23 cellular contexts compared by ENCODE assay signal in the genomic region with DNA sequence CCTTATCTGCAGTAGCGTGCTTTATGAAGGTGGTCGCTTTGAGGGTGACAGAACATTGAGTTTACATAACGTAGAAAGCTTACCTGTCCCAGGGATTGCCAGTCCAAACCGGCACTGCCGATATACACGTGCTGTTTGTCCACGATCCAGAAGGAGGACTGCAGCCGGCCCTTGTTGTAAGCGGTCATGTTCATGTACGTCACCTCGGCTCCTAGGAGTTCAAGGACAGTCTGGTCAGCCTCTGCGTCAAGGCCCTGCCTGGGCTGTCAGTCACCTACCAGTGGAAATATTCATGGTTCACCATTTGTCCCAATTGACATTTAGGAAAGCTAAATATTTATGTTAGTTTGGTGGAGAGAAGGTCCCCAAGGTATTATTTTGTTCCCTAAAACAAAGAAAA.
"Had no signal": no experiment of that assay in that cellular context is flagged by ENCODE, and none has a peak within 500 bp of the region (broad histone marks: within the 10 kb centered on the region; RNA-seq: fewer than 3 reads in every experiment).

No MANE protein-coding gene starts in this region.

- H3K9me3 ChIP-seq: colonic mucosa, lower lobe of right lung had no signal

- DNase-seq: colonic mucosa; cortex of kidney; effector CD8-positive, alpha-beta T cell; effector memory CD8-positive, alpha-beta T cell; endodermal cell; erythroblast; foreskin keratinocyte; heart left ventricle; hippocampal formation; left cardiac atrium; left lung; left ventricle myocardium superior; lower lobe of right lung; mesendoderm; midbrain; naive thymus-derived CD4-positive, alpha-beta T cell had no signal

- H3K4me1 Mint-ChIP-seq: naive thymus-derived CD4-positive, alpha-beta T cell had no signal

- H3K27me3 Mint-ChIP-seq: dendritic cell treated with granulocyte-macrophage colony-stimulating factor and Interleukin-4, amounts not matched to agents 40 ng/mL and 50 ng/mL, for 4 days; effector memory CD8-positive, alpha-beta T cell had no signal

- H3K36me3 Mint-ChIP-seq: naive thymus-derived CD4-positive, alpha-beta T cell had no signal

- H3K4me3 Mint-ChIP-seq: dendritic cell treated with granulocyte-macrophage colony-stimulating factor and Interleukin-4, amounts not matched to agents 40 ng/mL and 50 ng/mL, for 4 days; effector memory CD8-positive, alpha-beta T cell; endodermal cell; naive thymus-derived CD4-positive, alpha-beta T cell had no signal

- ATAC-seq: effector memory CD8-positive, alpha-beta T cell; esophagus mucosa; foreskin keratinocyte; gastroesophageal sphincter; heart left ventricle; left cardiac atrium; left lung; left ventricle myocardium superior; lower lobe of right lung; naive thymus-derived CD4-positive, alpha-beta T cell had no signal

- H3K36me3 ChIP-seq: colonic mucosa, gastroesophageal sphincter, heart left ventricle, left lung, lower lobe of right lung had no signal

- H3K4me3 ChIP-seq: colonic mucosa, gastroesophageal sphincter, heart left ventricle, left lung, lower lobe of right lung had no signal

- H3K27me3 ChIP-seq: colonic mucosa, foreskin keratinocyte, gastroesophageal sphincter, heart left ventricle, left lung had no signal

- FAIRE-seq: endometrium, islet of Langerhans, keratinocyte had no signal

- H3K27ac Mint-ChIP-seq: dendritic cell treated with granulocyte-macrophage colony-stimulating factor and Interleukin-4, amounts not matched to agents 40 ng/mL and 50 ng/mL, for 4 days; effector memory CD8-positive, alpha-beta T cell; endodermal cell; naive thymus-derived CD4-positive, alpha-beta T cell had no signal

- H3K27ac ChIP-seq: colonic mucosa, epithelial cell of prostate, foreskin keratinocyte, gastroesophageal sphincter, heart left ventricle, left lung, lower lobe of right lung had no signal

- H3K4me1 ChIP-seq: colonic mucosa, foreskin keratinocyte, gastroesophageal sphincter, heart left ventricle, left lung, lower lobe of right lung had no signal
